ENCODE assay signal across 13 cellular contexts in the genomic region with DNA sequence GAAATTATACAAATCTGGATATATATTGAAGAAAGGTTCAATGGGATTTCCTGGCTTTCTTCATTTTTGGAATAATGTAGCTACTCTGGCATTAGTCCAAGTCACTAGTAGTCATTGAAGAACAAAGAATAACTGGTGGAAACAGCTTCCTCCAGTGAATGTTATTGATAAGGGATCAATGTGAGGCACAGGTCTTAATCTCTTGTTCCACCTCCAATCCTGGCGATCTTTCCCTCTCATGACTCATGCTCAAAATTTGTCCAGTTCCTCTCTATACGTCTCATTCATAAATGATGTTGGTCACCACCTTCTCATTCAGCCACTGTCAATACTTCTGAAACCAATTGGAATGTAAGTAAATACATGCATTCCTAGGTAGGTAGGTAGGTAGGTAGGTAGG.
"Had no signal": no experiment of that assay in that cellular context is flagged by ENCODE, and none has a peak within 500 bp of the region (broad histone marks: within the 10 kb centered on the region; RNA-seq: fewer than 3 reads in every experiment).

No MANE protein-coding gene starts in this region.

- H3K4me1 ChIP-seq: gastrocnemius medialis, heart right ventricle, left ventricle myocardium inferior, lower lobe of right lung, neural progenitor cell, pancreas, suprapubic skin, thyroid gland had no signal

- H3K9me3 ChIP-seq: gastrocnemius medialis, heart right ventricle, left ventricle myocardium inferior, lower lobe of right lung, pancreas, suprapubic skin, thyroid gland had no signal

- H3K27ac ChIP-seq: gastrocnemius medialis, heart right ventricle, left ventricle myocardium inferior, lower lobe of right lung, neural progenitor cell, pancreas, suprapubic skin, thyroid gland had no signal

- ATAC-seq: stimulated activated effector memory CD8-positive, alpha-beta T cell treated with anti-CD3 and anti-CD28 coated beads, Interleukin-12 subunit alpha, Interleukin-12 subunit beta, amount 100 ng/mL, for 72 hours; stimulated activated naive CD8-positive, alpha-beta T cell treated with anti-CD3 and anti-CD28 coated beads, Interleukin-15, Interleukin-2, amounts not matched to agents 100 U/mL and 50 U/mL, for 24 hours had no signal

- H3K9ac ChIP-seq: neural progenitor cell had no signal

- H3K4me3 ChIP-seq: gastrocnemius medialis, heart right ventricle, left ventricle myocardium inferior, lower lobe of right lung, neural progenitor cell, pancreas, smooth muscle cell, suprapubic skin, thyroid gland had no signal

- DNase-seq: stimulated activated CD4-positive, alpha-beta T cell treated with anti-CD3 and anti-CD28 coated beads, Interleukin-2, amount 100 ng/mL, for 48 hours; stimulated activated CD8-positive, alpha-beta memory T cell treated with anti-CD3 and anti-CD28 coated beads, Interleukin-4, amount 100 ng/mL, for 48 hours; stimulated activated naive CD8-positive, alpha-beta T cell treated with anti-CD3 and anti-CD28 coated beads, Interleukin-15, Interleukin-2, amounts not matched to agents 100 U/mL and 50 U/mL, for 24 hours had no signal

- H3K36me3 ChIP-seq: gastrocnemius medialis, heart right ventricle, left ventricle myocardium inferior, lower lobe of right lung, neural progenitor cell, pancreas, suprapubic skin, thyroid gland had no signal

- H3K4me2 ChIP-seq: neural progenitor cell had no signal

- H3K27me3 ChIP-seq: gastrocnemius medialis, heart right ventricle, neural progenitor cell, pancreas, suprapubic skin, thyroid gland had no signal
